Comparison of ENCODE assay signal across 1 cellular context in genomic region chr17:7644768-7645167, GRCh38.
TF ChIP-seq lines count a peak whose summit lies in the region.

No MANE protein-coding gene starts in this region.

TF ChIP-seq in K562, 482 proteins besides CTCF, POLR2A, EP300 and RAD21:
- TF ChIP-seq SPI1 (IDR thresholded peaks at IDR 0.05; ENCODE audit: borderline replicate concordance, low read depth, low read length) (0 out of 2 replicates have a peak, but pooled peaks have one; percentile 8), XRCC3 (IDR thresholded peaks at IDR 0.05) (no peak)
TF ChIP-seq in K562: peak in this region for 1.
